ENCODE assay signal across 10 cellular contexts in genomic region chr10:43667317-43667731, GRCh38. TPM values are rescaled to one million over a fixed set of nuclear protein-coding genes. Genes with fewer than 3 reads are reported as not detected.
DNase-seq lines count a peak whose midpoint lies in the region; ATAC-seq, FAIRE-seq and TF ChIP-seq lines count a peak whose summit lies in the region.
"Had no signal": no experiment of that assay in that cellular context is flagged by ENCODE, and none has a peak within 500 bp of the region (broad histone marks: within the 10 kb centered on the region; RNA-seq: fewer than 3 reads in every experiment).

No MANE protein-coding gene starts in this region.

- FAIRE-seq in pancreas (lab: Jason Lieb, UNC) = no peak

- H3K36me3 ChIP-seq in pancreas (no peaks in the 10 kb centered on the region), WERI-Rb-1 (no peaks in the 10 kb centered on the region)

- peak; percentile 15 for TF ChIP-seq CTCF in NB4 (IDR thresholded peaks at IDR 0.05; ENCODE audit: low read depth, low read length)
- TF ChIP-seq CTCF in foreskin keratinocyte (conservative IDR thresholded peaks at IDR 0.05) = peak; percentile 26
- TF ChIP-seq CTCF in pancreas (IDR thresholded peaks at IDR 0.05) = no peak
- TF ChIP-seq CTCF in WERI-Rb-1 (IDR thresholded peaks at IDR 0.05; ENCODE audit: low read depth, low read length) = no peak
- no peak for TF ChIP-seq CTCF in omental fat pad (IDR thresholded peaks at IDR 0.05)

- H3K36me3 Mint-ChIP-seq in activated T-helper 1 cell treated with anti-CD3 and anti-CD28 coated beads, Interleukin-12 subunit alpha, Interleukin-12 subunit beta, Interleukin-2, Interleukin-4 antibody, amounts not matched to agents 30 ng/mL and 10 ng/mL and 1 ng/mL, durations not matched to agents 14 hours and 24 hours and 36 hours (ENCODE audit: low read depth) = no peaks in the 10 kb centered on the region

- H3K9me3 ChIP-seq in pancreas = no peaks in the 10 kb centered on the region
- no peaks in the 10 kb centered on the region for H3K9me3 ChIP-seq in WERI-Rb-1 (ENCODE audit: severe bottlenecking)

- H3K27me3 Mint-ChIP-seq in activated T-helper 1 cell treated with anti-CD3 and anti-CD28 coated beads, Interleukin-12 subunit alpha, Interleukin-12 subunit beta, Interleukin-2, Interleukin-4 antibody, amounts not matched to agents 30 ng/mL and 10 ng/mL and 1 ng/mL, durations not matched to agents 14 hours and 24 hours and 36 hours (ENCODE audit: insufficient read depth) = peaks cover 29% of the 10 kb centered on the region

- H3K4me3 ChIP-seq in NB4 (ENCODE audit: low read depth, low read length) (no peak overlapping the region), pancreas (no peak overlapping the region), WERI-Rb-1 (ENCODE audit: low read depth, low read length) (no peak overlapping the region)

- no peak overlapping the region for H3K4me3 Mint-ChIP-seq in activated T-helper 1 cell treated with anti-CD3 and anti-CD28 coated beads, Interleukin-12 subunit alpha, Interleukin-12 subunit beta, Interleukin-2, Interleukin-4 antibody, amounts not matched to agents 30 ng/mL and 10 ng/mL and 1 ng/mL, durations not matched to agents 14 hours and 24 hours and 36 hours
- H3K4me3 Mint-ChIP-seq: T-helper 2 cell treated with Interferon-gamma antibody and Interleukin-4, amounts not matched to agents 5 μg/mL and 100 μg/mL, for 36 hours had no signal

- no peak overlapping the region for H3K27ac Mint-ChIP-seq in activated T-helper 1 cell treated with anti-CD3 and anti-CD28 coated beads, Interleukin-12 subunit alpha, Interleukin-12 subunit beta, Interleukin-2, Interleukin-4 antibody, amounts not matched to agents 30 ng/mL and 10 ng/mL and 1 ng/mL, durations not matched to agents 14 hours and 24 hours and 36 hours
- H3K27ac Mint-ChIP-seq: T-helper 2 cell treated with Interferon-gamma antibody and Interleukin-4, amounts not matched to agents 5 μg/mL and 100 μg/mL, for 36 hours had no signal

- intact Hi-C loops in pancreas (cut with DNase I) = no loop called here
- intact Hi-C loops in activated T-helper 1 cell treated with anti-CD3 and anti-CD28 coated beads, Interleukin-12 subunit alpha, Interleukin-12 subunit beta, Interleukin-2, Interleukin-4 antibody, amounts not matched to agents 30 ng/mL and 10 ng/mL and 1 ng/mL, durations not matched to agents 14 hours and 24 hours and 36 hours (cut with micrococcal nuclease) = no loop called here

- H3K27ac ChIP-seq in foreskin keratinocyte = no peak overlapping the region
- no peak overlapping the region for H3K27ac ChIP-seq in pancreas
- no peak overlapping the region for H3K27ac ChIP-seq in WERI-Rb-1

- no peaks in the 10 kb centered on the region for H3K9me3 Mint-ChIP-seq in activated T-helper 1 cell treated with anti-CD3 and anti-CD28 coated beads, Interleukin-12 subunit alpha, Interleukin-12 subunit beta, Interleukin-2, Interleukin-4 antibody, amounts not matched to agents 30 ng/mL and 10 ng/mL and 1 ng/mL, durations not matched to agents 14 hours and 24 hours and 36 hours
- H3K9me3 Mint-ChIP-seq: T-helper 2 cell treated with Interferon-gamma antibody and Interleukin-4, amounts not matched to agents 5 μg/mL and 100 μg/mL, for 36 hours had no signal

- H3K27me3 ChIP-seq in foreskin keratinocyte = peaks cover 24% of the 10 kb centered on the region
- peaks cover 0 to 3% (median 0%) of the 10 kb centered on the region in 4 donors for H3K27me3 ChIP-seq in pancreas
- peaks cover 45% of the 10 kb centered on the region for H3K27me3 ChIP-seq in WERI-Rb-1 (ENCODE audit: insufficient read depth, low read depth, severe bottlenecking)

- no peaks in the 10 kb centered on the region for H3K4me1 ChIP-seq in foreskin keratinocyte
- no peaks in the 10 kb centered on the region for H3K4me1 ChIP-seq in pancreas

- ATAC-seq in foreskin keratinocyte (peak; percentile 59), pancreas (peak in 3 of 4 donors; percentile 55 to 70 (median 58)), HG02884 (IDR thresholded peaks at IDR 0.05; ENCODE audit: unreplicated experiment) (no peak), omental fat pad (ENCODE audit: low FRiP score) (no peak)

- 12 to 14% methylated on average over 35 of the region's 35 CpGs for WGBS in pancreas, 2 donors

- H3K4me1 Mint-ChIP-seq in activated T-helper 1 cell treated with anti-CD3 and anti-CD28 coated beads, Interleukin-12 subunit alpha, Interleukin-12 subunit beta, Interleukin-2, Interleukin-4 antibody, amounts not matched to agents 30 ng/mL and 10 ng/mL and 1 ng/mL, durations not matched to agents 14 hours and 24 hours and 36 hours (ENCODE audit: low read depth) = peaks cover 10% of the 10 kb centered on the region

- TF ChIP-seq POLR2A in NB4 (IDR thresholded peaks at IDR 0.05; ENCODE audit: extremely low read depth, insufficient read length) = no peak

- DNase-seq in D341Med (ENCODE audit: low spot score) = peak; percentile 46
- peak; percentile 50 for DNase-seq in NB4 (ENCODE audit: low read depth)
- DNase-seq in foreskin keratinocyte = no peak
- no peak for DNase-seq in pancreas
- DNase-seq in WERI-Rb-1 = no peak
- DNase-seq in activated T-helper 1 cell treated with anti-CD3 and anti-CD28 coated beads, Interleukin-12 subunit alpha, Interleukin-12 subunit beta, Interleukin-2, Interleukin-4 antibody, amounts not matched to agents 30 ng/mL and 10 ng/mL and 1 ng/mL, durations not matched to agents 14 hours and 24 hours and 36 hours (ENCODE audit: low spot score) = no peak
- no peak for DNase-seq in omental fat pad (ENCODE audit: low spot score)
- DNase-seq: KBM-7 had no signal

RNA-seq across cellular contexts. Expression of gene ZNF32, which starts 18.6 kb away (rescaled TPM):
- 24.4 and 25.4 TPM in 2 replicates for total RNA-seq in foreskin keratinocyte
- polyA plus RNA-seq in foreskin keratinocyte = 27.7 and 29.3 TPM in 2 replicates
- total RNA-seq in pancreas = 10 to 100 TPM; 14.8 to 24.5 (median 19.5) TPM
- polyA plus RNA-seq in pancreas = 10 to 100 TPM; 46.1 to 56.3 TPM
- total RNA-seq in activated T-helper 1 cell treated with anti-CD3 and anti-CD28 coated beads, Interleukin-12 subunit alpha, Interleukin-12 subunit beta, Interleukin-2, Interleukin-4 antibody, amounts not matched to agents 30 ng/mL and 10 ng/mL and 1 ng/mL, durations not matched to agents 14 hours and 24 hours and 36 hours = 13.2 and 13.7 TPM in 2 replicates
- 10 to 100 TPM; 29.7 to 48.1 (median 35.3) TPM for total RNA-seq in omental fat pad

Comparison
In these comparisons a context has a peak if more than half of its experiments do, and no peak if none do; other contexts are left out.
1. DNase-seq: peak in D341Med (single experiment) and NB4 (single experiment); none in foreskin keratinocyte (0 of 2), pancreas (0 of 6), WERI-Rb-1 (single experiment), activated T-helper 1 cell treated with anti-CD3 and anti-CD28 coated beads, Interleukin-12 subunit alpha, Interleukin-12 subunit beta, Interleukin-2, Interleukin-4 antibody, amounts not matched to agents 30 ng/mL and 10 ng/mL and 1 ng/mL, durations not matched to agents 14 hours and 24 hours and 36 hours (single experiment) and omental fat pad (single experiment).
2. CTCF ChIP-seq: peak in NB4 (single experiment) and foreskin keratinocyte (single experiment); none in pancreas (0 of 4), WERI-Rb-1 (single experiment) and omental fat pad (0 of 3).
3. ATAC-seq: peak in foreskin keratinocyte (single experiment) and pancreas (3 of 4); none in HG02884 (single experiment) and omental fat pad (single experiment).